ENCODE assay signal across 1 cellular context in genomic region chr10:97407211-97407951, GRCh38.
A peak's percentile ranks its signal among the peaks of the same experiment; 100 is the strongest.
TF ChIP-seq lines count a peak whose summit lies in the region.

No MANE protein-coding gene starts in this region.

TF ChIP-seq in HEK293, 187 proteins besides CTCF, POLR2A, EP300 and RAD21 (continued from another document):
- TF ChIP-seq, protein P1, sequence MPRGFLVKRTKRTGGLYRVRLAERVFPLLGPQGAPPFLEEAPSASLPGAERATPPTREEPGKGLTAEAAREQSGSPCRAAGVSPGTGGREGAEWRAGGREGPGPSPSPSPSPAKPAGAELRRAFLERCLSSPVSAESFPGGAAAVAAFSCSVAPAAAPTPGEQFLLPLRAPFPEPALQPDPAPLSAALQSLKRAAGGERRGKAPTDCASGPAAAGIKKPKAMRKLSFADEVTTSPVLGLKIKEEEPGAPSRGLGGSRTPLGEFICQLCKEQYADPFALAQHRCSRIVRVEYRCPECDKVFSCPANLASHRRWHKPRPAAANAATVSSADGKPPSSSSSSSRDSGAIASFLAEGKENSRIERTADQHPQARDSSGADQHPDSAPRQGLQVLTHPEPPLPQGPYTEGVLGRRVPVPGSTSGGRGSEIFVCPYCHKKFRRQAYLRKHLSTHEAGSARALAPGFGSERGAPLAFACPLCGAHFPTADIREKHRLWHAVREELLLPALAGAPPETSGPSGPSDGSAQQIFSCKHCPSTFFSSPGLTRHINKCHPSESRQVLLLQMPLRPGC (tag by site-specific recombination; IDR thresholded peaks at IDR 0.05) = no peak
- TF ChIP-seq ZFP37 (tag by site-specific recombination; IDR thresholded peaks at IDR 0.05) (0 out of 2 replicates have a peak, but pooled peaks have one; percentile 53), GLIS1 (tag by site-specific recombination; IDR thresholded peaks at IDR 0.05) (no peak), ZNF785 (tag by site-specific recombination; IDR thresholded peaks at IDR 0.05) (no peak), ZNF426 (tag by site-specific recombination; IDR thresholded peaks at IDR 0.05) (no peak), ZNF791 (tag by site-specific recombination; IDR thresholded peaks at IDR 0.05) (no peak), ZFP69B (tag by site-specific recombination; IDR thresholded peaks at IDR 0.05) (0 out of 2 replicates have a peak, but pooled peaks have one; percentile 34), ZNF37A (tag by site-specific recombination; IDR thresholded peaks at IDR 0.05) (no peak), ZNF423 (tag by site-specific recombination; IDR thresholded peaks at IDR 0.05) (no peak), FEZF1 (tag by site-specific recombination; IDR thresholded peaks at IDR 0.05) (0 out of 2 replicates have a peak, but pooled peaks have one; percentile 22), ZBTB8A (tag by site-specific recombination; IDR thresholded peaks at IDR 0.05) (peak; percentile 74), ZNF138 (tag by site-specific recombination; IDR thresholded peaks at IDR 0.05; ENCODE audit: borderline replicate concordance) (no peak), ZNF660 (tag by site-specific recombination; IDR thresholded peaks at IDR 0.05) (peak; percentile 83), ZNF248 (tag by site-specific recombination; IDR thresholded peaks at IDR 0.05) (no peak), ZNF112 (tag by site-specific recombination; IDR thresholded peaks at IDR 0.05) (no peak), ZNF670 (tag by site-specific recombination; IDR thresholded peaks at IDR 0.05; ENCODE audit: low read depth) (no peak), ZNF211 (tag by site-specific recombination; IDR thresholded peaks at IDR 0.05; ENCODE audit: low read depth) (no peak), PRDM6 (tag by site-specific recombination; IDR thresholded peaks at IDR 0.05) (no peak), TCF7L2 (IDR thresholded peaks at IDR 0.05; ENCODE audit: borderline replicate concordance, low read depth, low read length) (no peak), ZNF132 (tag by site-specific recombination; IDR thresholded peaks at IDR 0.05; ENCODE audit: borderline replicate concordance) (no peak), ZNF548 (tag by site-specific recombination; IDR thresholded peaks at IDR 0.05) (no peak), ZNF777 (tag by site-specific recombination; IDR thresholded peaks at IDR 0.05; ENCODE audit: borderline replicate concordance) (no peak), SALL2 (tag by site-specific recombination; IDR thresholded peaks at IDR 0.05; ENCODE audit: borderline replicate concordance) (no peak), GLI4 (tag by site-specific recombination; IDR thresholded peaks at IDR 0.05) (no peak), HOXD13 (CRISPR knock-in tag; IDR thresholded peaks at IDR 0.05; ENCODE audit: borderline replicate concordance) (no peak), ZNF704 (tag by site-specific recombination; IDR thresholded peaks at IDR 0.05) (no peak), ZNF513 (tag by site-specific recombination; IDR thresholded peaks at IDR 0.05) (no peak), ZNF416 (tag by site-specific recombination; IDR thresholded peaks at IDR 0.05) (no peak), ZNF473 (tag by site-specific recombination; IDR thresholded peaks at IDR 0.05) (no peak), ZNF114 (tag by site-specific recombination; IDR thresholded peaks at IDR 0.05) (no peak), ZNF555 (tag by site-specific recombination; conservative IDR thresholded peaks at IDR 0.05) (no peak), ZNF645 (tag by site-specific recombination; IDR thresholded peaks at IDR 0.05) (no peak), KLF7 (tag by site-specific recombination; IDR thresholded peaks at IDR 0.05; ENCODE audit: borderline replicate concordance) (no peak), ZNF624 (tag by site-specific recombination; IDR thresholded peaks at IDR 0.05) (no peak), ZNF776 (tag by site-specific recombination; IDR thresholded peaks at IDR 0.05; ENCODE audit: borderline replicate concordance) (no peak), ZNF626 (tag by site-specific recombination; IDR thresholded peaks at IDR 0.05) (no peak), ZBTB17 (tag by site-specific recombination; IDR thresholded peaks at IDR 0.05) (peak; percentile 79; the same call in 1 of the 2 replicates), ZXDB (tag by site-specific recombination; IDR thresholded peaks at IDR 0.05) (0 out of 2 replicates have a peak, but pooled peaks have one; percentile 57), IKZF3 (tag by site-specific recombination; IDR thresholded peaks at IDR 0.05) (peak; percentile 41; the same call in 1 of the 2 replicates), ZNF677 (tag by site-specific recombination; IDR thresholded peaks at IDR 0.05) (no peak), ZNF843 (tag by site-specific recombination; IDR thresholded peaks at IDR 0.05) (no peak), ZNF350 (tag by site-specific recombination; IDR thresholded peaks at IDR 0.05) (no peak), ZNF561 (tag by site-specific recombination; IDR thresholded peaks at IDR 0.05; ENCODE audit: borderline replicate concordance) (no peak), KLF16 (tag by site-specific recombination; IDR thresholded peaks at IDR 0.05) (no peak), ZBTB21 (tag by site-specific recombination; IDR thresholded peaks at IDR 0.05) (no peak), ZBTB48 (tag by site-specific recombination; IDR thresholded peaks at IDR 0.05) (no peak; the same call in 1 of the 2 replicates), GFI1B (tag by site-specific recombination; IDR thresholded peaks at IDR 0.05) (no peak), ZNF2 (tag by site-specific recombination; IDR thresholded peaks at IDR 0.05) (peak; percentile 62; the same call in 1 of the 2 replicates), ZNF324 (tag by site-specific recombination; IDR thresholded peaks at IDR 0.05) (no peak), KLF8 (tag by site-specific recombination; IDR thresholded peaks at IDR 0.05) (0 out of 2 replicates have a peak, but pooled peaks have one; percentile 29), ZNF175 (tag by site-specific recombination; IDR thresholded peaks at IDR 0.05) (no peak)
- TF ChIP-seq, protein P2, sequence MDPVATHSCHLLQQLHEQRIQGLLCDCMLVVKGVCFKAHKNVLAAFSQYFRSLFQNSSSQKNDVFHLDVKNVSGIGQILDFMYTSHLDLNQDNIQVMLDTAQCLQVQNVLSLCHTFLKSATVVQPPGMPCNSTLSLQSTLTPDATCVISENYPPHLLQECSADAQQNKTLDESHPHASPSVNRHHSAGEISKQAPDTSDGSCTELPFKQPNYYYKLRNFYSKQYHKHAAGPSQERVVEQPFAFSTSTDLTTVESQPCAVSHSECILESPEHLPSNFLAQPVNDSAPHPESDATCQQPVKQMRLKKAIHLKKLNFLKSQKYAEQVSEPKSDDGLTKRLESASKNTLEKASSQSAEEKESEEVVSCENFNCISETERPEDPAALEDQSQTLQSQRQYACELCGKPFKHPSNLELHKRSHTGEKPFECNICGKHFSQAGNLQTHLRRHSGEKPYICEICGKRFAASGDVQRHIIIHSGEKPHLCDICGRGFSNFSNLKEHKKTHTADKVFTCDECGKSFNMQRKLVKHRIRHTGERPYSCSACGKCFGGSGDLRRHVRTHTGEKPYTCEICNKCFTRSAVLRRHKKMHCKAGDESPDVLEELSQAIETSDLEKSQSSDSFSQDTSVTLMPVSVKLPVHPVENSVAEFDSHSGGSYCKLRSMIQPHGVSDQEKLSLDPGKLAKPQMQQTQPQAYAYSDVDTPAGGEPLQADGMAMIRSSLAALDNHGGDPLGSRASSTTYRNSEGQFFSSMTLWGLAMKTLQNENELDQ (tag by site-specific recombination; IDR thresholded peaks at IDR 0.05; ENCODE audit: low read depth) = no peak
- TF ChIP-seq, protein P3, sequence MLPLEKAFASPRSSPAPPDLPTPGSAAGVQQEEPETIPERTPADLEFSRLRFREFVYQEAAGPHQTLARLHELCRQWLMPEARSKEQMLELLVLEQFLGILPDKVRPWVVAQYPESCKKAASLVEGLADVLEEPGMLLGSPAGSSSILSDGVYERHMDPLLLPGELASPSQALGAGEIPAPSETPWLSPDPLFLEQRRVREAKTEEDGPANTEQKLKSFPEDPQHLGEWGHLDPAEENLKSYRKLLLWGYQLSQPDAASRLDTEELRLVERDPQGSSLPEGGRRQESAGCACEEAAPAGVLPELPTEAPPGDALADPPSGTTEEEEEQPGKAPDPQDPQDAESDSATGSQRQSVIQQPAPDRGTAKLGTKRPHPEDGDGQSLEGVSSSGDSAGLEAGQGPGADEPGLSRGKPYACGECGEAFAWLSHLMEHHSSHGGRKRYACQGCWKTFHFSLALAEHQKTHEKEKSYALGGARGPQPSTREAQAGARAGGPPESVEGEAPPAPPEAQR (tag by site-specific recombination; IDR thresholded peaks at IDR 0.05) = no peak
- TF ChIP-seq, protein P4, sequence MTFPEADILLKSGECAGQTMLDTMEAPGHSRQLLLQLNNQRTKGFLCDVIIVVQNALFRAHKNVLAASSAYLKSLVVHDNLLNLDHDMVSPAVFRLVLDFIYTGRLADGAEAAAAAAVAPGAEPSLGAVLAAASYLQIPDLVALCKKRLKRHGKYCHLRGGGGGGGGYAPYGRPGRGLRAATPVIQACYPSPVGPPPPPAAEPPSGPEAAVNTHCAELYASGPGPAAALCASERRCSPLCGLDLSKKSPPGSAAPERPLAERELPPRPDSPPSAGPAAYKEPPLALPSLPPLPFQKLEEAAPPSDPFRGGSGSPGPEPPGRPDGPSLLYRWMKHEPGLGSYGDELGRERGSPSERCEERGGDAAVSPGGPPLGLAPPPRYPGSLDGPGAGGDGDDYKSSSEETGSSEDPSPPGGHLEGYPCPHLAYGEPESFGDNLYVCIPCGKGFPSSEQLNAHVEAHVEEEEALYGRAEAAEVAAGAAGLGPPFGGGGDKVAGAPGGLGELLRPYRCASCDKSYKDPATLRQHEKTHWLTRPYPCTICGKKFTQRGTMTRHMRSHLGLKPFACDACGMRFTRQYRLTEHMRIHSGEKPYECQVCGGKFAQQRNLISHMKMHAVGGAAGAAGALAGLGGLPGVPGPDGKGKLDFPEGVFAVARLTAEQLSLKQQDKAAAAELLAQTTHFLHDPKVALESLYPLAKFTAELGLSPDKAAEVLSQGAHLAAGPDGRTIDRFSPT (tag by site-specific recombination; IDR thresholded peaks at IDR 0.05) = no peak
- TF ChIP-seq, protein P5, sequence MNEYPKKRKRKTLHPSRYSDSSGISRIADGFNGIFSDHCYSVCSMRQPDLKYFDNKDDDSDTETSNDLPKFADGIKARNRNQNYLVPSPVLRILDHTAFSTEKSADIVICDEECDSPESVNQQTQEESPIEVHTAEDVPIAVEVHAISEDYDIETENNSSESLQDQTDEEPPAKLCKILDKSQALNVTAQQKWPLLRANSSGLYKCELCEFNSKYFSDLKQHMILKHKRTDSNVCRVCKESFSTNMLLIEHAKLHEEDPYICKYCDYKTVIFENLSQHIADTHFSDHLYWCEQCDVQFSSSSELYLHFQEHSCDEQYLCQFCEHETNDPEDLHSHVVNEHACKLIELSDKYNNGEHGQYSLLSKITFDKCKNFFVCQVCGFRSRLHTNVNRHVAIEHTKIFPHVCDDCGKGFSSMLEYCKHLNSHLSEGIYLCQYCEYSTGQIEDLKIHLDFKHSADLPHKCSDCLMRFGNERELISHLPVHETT (tag by site-specific recombination; IDR thresholded peaks at IDR 0.05) = peak; percentile 15; the same call in 1 of the 2 replicates
